Comparison of ENCODE assay signal across 8 cellular contexts in the genomic region with DNA sequence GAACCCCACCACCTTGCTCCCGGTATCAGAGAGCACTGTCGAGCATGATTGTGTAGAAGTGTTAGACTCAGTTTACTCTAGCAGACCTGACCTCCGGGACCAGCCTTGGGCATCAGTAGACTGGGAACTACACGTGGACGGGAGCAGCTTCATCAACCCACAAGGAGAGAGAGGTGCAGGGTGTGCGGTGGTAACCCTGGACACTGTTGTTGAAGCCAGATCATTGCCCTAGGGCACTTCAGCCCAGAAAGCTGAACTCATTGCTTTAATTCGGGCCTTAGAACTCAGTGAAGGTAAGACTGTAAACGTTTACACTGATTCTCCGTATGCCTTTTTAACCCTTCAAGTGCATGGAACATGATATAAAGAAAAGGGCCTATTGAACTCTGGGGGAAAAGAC.
DNase-seq lines count a peak whose midpoint lies in the region; FAIRE-seq and TF ChIP-seq lines count a peak whose summit lies in the region.
"Not testable (repeated sequence)": the region's sequence is repeated elsewhere in the genome, so short reads cannot be mapped to it uniquely, and the experiment has no call there.

No MANE protein-coding gene starts in this region.

- not testable (repeated sequence) for H4K20me1 ChIP-seq in mammary epithelial cell (ENCODE audit: insufficient read depth, low read length); keratinocyte (ENCODE audit: control insufficient read depth, extremely low read depth, insufficient read depth, low read length); smooth muscle cell (ENCODE audit: low read depth)

- not testable (repeated sequence) for FAIRE-seq in keratinocyte (lab: Jason Lieb, UNC)

- H3K4me3 ChIP-seq in mammary epithelial cell (replicated peaks in 1 of 3; ENCODE audit: insufficient read depth in 1 of 3, low read depth in 2 of 3, low read length in 3 of 3); keratinocyte (ENCODE audit: control insufficient read depth in 2 of 3, extremely low read depth in 1 of 3, insufficient read depth in 2 of 3, low read depth in 1 of 3, low read length in 3 of 3); smooth muscle cell: not testable (repeated sequence)

- H3K4me1 Mint-ChIP-seq in neural crest cell (peaks cover 40% of the 10 kb centered on the region), type B pancreatic cell (ENCODE audit: unreplicated experiment) (peaks cover 22% of the 10 kb centered on the region)

- H3K79me2 ChIP-seq in mammary epithelial cell (ENCODE audit: insufficient read depth, low read length); keratinocyte (ENCODE audit: control insufficient read depth, insufficient read depth, low read length); smooth muscle cell (ENCODE audit: low read depth): not testable (repeated sequence)

- not testable (repeated sequence) for H3K9me1 ChIP-seq in keratinocyte (ENCODE audit: control insufficient read depth, extremely low read depth, insufficient read depth, low read length)

- dilution Hi-C loops in mammary epithelial cell (cut with HindIII; ENCODE audit: low sequenced_read_pairs); keratinocyte (cut with MboI; ENCODE audit: extremely low pct_ligation_motif_present, low sequenced_read_pairs): not testable (repeated sequence)

- H2AFZ ChIP-seq in mammary epithelial cell (ENCODE audit: low read depth, low read length): peak overlapping the region; percentile 11
- H2AFZ ChIP-seq in keratinocyte (ENCODE audit: control insufficient read depth, low read length); smooth muscle cell (ENCODE audit: low read depth): not testable (repeated sequence)

- intact Hi-C loops in mammary epithelial cell (cut with micrococcal nuclease): loop anchor here (1.0 to 2.0 kb wide), 3 partner anchors 32 to 307 kb away; no protein-coding TSS in a partner anchor

- H3K27ac ChIP-seq in mammary epithelial cell (ENCODE audit: insufficient read depth, low read depth, low read length); keratinocyte (ENCODE audit: control insufficient read depth, insufficient read depth, low read length): not testable (repeated sequence)
- peak overlapping the region; percentile 68 for H3K27ac ChIP-seq in epithelial cell of prostate
- peak overlapping the region; percentile 81 for H3K27ac ChIP-seq in smooth muscle cell (ENCODE audit: low read depth)

- CTCF ChIA-PET in mammary epithelial cell (lab: Charles Lee; ENCODE audit: low non-redundant PET): not testable (repeated sequence)

- not testable (repeated sequence) for H3K4me3 Mint-ChIP-seq in neural crest cell, type B pancreatic cell

- not testable (repeated sequence) for H3F3A ChIP-seq in smooth muscle cell (ENCODE audit: low read depth)

- not testable (repeated sequence) for H3K27me3 ChIP-seq in mammary epithelial cell (ENCODE audit: insufficient read depth, low read length); keratinocyte (ENCODE audit: control insufficient read depth, extremely low read depth, insufficient read depth, low read length); smooth muscle cell (ENCODE audit: low read depth)

- not testable (repeated sequence) for H3K36me3 Mint-ChIP-seq in neural crest cell (ENCODE audit: low read depth); type B pancreatic cell

- H3K36me3 ChIP-seq in mammary epithelial cell (ENCODE audit: insufficient read depth, low read length); keratinocyte (ENCODE audit: control insufficient read depth in 2 of 2, extremely low read depth in 1 of 2, insufficient read depth in 2 of 2, low read length in 2 of 2); smooth muscle cell (ENCODE audit: low read depth): not testable (repeated sequence)

- peak; percentile 69 for DNase-seq in M059J (ENCODE audit: low read depth)
- peak; percentile 68 for DNase-seq in RPMI7951 (ENCODE audit: low read depth)
- DNase-seq in mammary epithelial cell: peak; percentile 54
- DNase-seq in epithelial cell of prostate (ENCODE audit: low read depth, low spot score); keratinocyte (ENCODE audit: low read depth, low spot score); neural crest cell (ENCODE audit: low read depth, low spot score); smooth muscle cell (lab: John Stamatoyannopoulos, UW; ENCODE audit: unreplicated experiment); type B pancreatic cell (ENCODE audit: extremely low spot score, unreplicated experiment): not testable (repeated sequence)

- not testable (repeated sequence) for H3K9me3 ChIP-seq in mammary epithelial cell (replicated peaks; ENCODE audit: insufficient read depth, low read length); keratinocyte (ENCODE audit: control insufficient read depth, low read depth, low read length); smooth muscle cell (replicated peaks; ENCODE audit: low read depth)

- in situ Hi-C loops in mammary epithelial cell (cut with MboI; ENCODE audit: low sequenced_read_pairs in 2 of 2): loop anchor here in 1 of 2 donors (25.0 kb wide), 1 partner anchor 311 kb away; no protein-coding TSS in a partner anchor

- H3K27me3 Mint-ChIP-seq in neural crest cell (ENCODE audit: low read depth); type B pancreatic cell: not testable (repeated sequence)

- not testable (repeated sequence) for TF ChIP-seq CTCF in mammary epithelial cell (conservative IDR thresholded peaks at IDR 0.05 in 1 of 2, IDR thresholded peaks at IDR 0.05 in 1 of 2; ENCODE audit: extremely low read depth in 1 of 2, insufficient read depth in 1 of 2, low read depth in 1 of 2, low read length in 2 of 2); keratinocyte (optimal IDR thresholded peaks at IDR 0.05 in 1 of 3, IDR thresholded peaks at IDR 0.05 in 1 of 3, conservative IDR thresholded peaks at IDR 0.05 in 1 of 3; ENCODE audit: extremely low read depth in 1 of 3, insufficient read depth in 2 of 3, low read length in 3 of 3); neural crest cell (conservative IDR thresholded peaks at IDR 0.05); smooth muscle cell (IDR thresholded peaks at IDR 0.05; ENCODE audit: borderline replicate concordance, insufficient read depth, poor library complexity, severe bottlenecking); type B pancreatic cell (conservative IDR thresholded peaks at IDR 0.05)

- not testable (repeated sequence) for H3K9ac ChIP-seq in mammary epithelial cell (ENCODE audit: insufficient read depth, low read length)
- peak overlapping the region; percentile 22 for H3K9ac ChIP-seq in keratinocyte (ENCODE audit: control insufficient read depth, extremely low read depth, insufficient read depth, low read length)
- peak overlapping the region; percentile 32 for H3K9ac ChIP-seq in smooth muscle cell (ENCODE audit: low read depth)

- not testable (repeated sequence) for H3K9me3 Mint-ChIP-seq in neural crest cell, type B pancreatic cell

- not testable (repeated sequence) for BruUV-seq in mammary epithelial cell (replicated peaks; lab: Mats Ljungman, UMichigan)

- H3K27ac Mint-ChIP-seq in neural crest cell (ENCODE audit: unreplicated experiment) (peak overlapping the region; percentile 94), type B pancreatic cell (peak overlapping the region; percentile 95)

- H3K4me1 ChIP-seq in mammary epithelial cell (ENCODE audit: insufficient read depth, low read length): peaks cover 23% of the 10 kb centered on the region
- H3K4me1 ChIP-seq in keratinocyte (ENCODE audit: control insufficient read depth, extremely low read depth, insufficient read depth, low read length): peaks cover 24% of the 10 kb centered on the region
- H3K4me1 ChIP-seq in smooth muscle cell (ENCODE audit: low read depth): not testable (repeated sequence)

- not testable (repeated sequence) for H3K4me2 ChIP-seq in mammary epithelial cell (ENCODE audit: insufficient read depth, low read depth, low read length)
- peak overlapping the region; percentile 32 for H3K4me2 ChIP-seq in keratinocyte (ENCODE audit: control insufficient read depth, extremely low read depth, insufficient read depth, low read depth, low read length)
- peak overlapping the region; percentile 39 for H3K4me2 ChIP-seq in smooth muscle cell

- 36% methylated on average over 6 of the region's 9 CpGs for WGBS in mammary epithelial cell (ENCODE audit: low coverage, missing lambda C conversion rate)
- WGBS in smooth muscle cell (ENCODE audit: low lambda C conversion rate): 76% methylated on average over 9 of the region's 9 CpGs
